1 cellular context compared by ENCODE assay signal in the genomic region with DNA sequence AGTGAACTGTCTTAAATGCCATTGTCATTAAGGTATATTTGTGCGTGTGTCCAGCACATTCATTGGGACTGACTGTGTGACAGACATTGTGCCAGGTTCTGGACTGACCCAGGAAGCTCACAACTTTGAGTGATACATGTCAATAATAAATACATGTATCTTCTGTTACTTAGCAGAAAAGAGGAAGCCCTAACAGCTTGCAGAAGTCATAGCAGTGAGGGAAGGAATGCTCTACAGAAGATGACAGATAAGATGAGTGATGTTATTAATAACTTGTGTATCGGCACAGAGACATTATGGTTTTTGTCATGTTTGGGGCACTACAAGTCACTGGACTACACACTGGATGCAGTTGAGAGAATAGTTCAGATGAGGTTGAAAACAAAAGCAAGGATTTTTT.
A peak's percentile ranks its signal among the peaks of the same experiment; 100 is the strongest.
TF ChIP-seq lines count a peak whose summit lies in the region.

No MANE protein-coding gene starts in this region.

TF ChIP-seq in GM12878, 131 proteins besides CTCF, POLR2A, EP300 and RAD21:
- TF ChIP-seq SUPT20H (IDR thresholded peaks at IDR 0.05; ENCODE audit: borderline replicate concordance, control insufficient read depth, low read depth, low read length) (no peak), NFYA (IDR thresholded peaks at IDR 0.05; ENCODE audit: borderline replicate concordance, low read depth, low read length) (no peak), NFXL1 (IDR thresholded peaks at IDR 0.05; ENCODE audit: borderline replicate concordance) (no peak), HDGF (IDR thresholded peaks at IDR 0.05) (no peak), LARP7 (IDR thresholded peaks at IDR 0.05) (no peak), SMC3 (IDR thresholded peaks at IDR 0.05; ENCODE audit: borderline replicate concordance, low read length) (no peak), ZBED1 (IDR thresholded peaks at IDR 0.05; ENCODE audit: borderline replicate concordance) (no peak), SPI1 (IDR thresholded peaks at IDR 0.05; ENCODE audit: borderline replicate concordance, insufficient read depth, low read depth, low read length) (peak; percentile 68; the same call in 1 of the 2 replicates)
- TF ChIP-seq, protein P1, sequence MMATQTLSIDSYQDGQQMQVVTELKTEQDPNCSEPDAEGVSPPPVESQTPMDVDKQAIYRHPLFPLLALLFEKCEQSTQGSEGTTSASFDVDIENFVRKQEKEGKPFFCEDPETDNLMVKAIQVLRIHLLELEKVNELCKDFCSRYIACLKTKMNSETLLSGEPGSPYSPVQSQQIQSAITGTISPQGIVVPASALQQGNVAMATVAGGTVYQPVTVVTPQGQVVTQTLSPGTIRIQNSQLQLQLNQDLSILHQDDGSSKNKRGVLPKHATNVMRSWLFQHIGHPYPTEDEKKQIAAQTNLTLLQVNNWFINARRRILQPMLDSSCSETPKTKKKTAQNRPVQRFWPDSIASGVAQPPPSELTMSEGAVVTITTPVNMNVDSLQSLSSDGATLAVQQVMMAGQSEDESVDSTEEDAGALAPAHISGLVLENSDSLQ (IDR thresholded peaks at IDR 0.05): peak; percentile 39; the same call in 1 of the 2 replicates
- TF ChIP-seq, protein P2, sequence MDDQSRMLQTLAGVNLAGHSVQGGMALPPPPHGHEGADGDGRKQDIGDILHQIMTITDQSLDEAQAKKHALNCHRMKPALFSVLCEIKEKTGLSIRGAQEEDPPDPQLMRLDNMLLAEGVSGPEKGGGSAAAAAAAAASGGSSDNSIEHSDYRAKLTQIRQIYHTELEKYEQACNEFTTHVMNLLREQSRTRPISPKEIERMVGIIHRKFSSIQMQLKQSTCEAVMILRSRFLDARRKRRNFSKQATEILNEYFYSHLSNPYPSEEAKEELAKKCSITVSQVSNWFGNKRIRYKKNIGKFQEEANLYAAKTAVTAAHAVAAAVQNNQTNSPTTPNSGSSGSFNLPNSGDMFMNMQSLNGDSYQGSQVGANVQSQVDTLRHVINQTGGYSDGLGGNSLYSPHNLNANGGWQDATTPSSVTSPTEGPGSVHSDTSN (IDR thresholded peaks at IDR 0.05; ENCODE audit: insufficient replicate concordance, low read depth, low read length): no peak
- TF ChIP-seq, protein P3, sequence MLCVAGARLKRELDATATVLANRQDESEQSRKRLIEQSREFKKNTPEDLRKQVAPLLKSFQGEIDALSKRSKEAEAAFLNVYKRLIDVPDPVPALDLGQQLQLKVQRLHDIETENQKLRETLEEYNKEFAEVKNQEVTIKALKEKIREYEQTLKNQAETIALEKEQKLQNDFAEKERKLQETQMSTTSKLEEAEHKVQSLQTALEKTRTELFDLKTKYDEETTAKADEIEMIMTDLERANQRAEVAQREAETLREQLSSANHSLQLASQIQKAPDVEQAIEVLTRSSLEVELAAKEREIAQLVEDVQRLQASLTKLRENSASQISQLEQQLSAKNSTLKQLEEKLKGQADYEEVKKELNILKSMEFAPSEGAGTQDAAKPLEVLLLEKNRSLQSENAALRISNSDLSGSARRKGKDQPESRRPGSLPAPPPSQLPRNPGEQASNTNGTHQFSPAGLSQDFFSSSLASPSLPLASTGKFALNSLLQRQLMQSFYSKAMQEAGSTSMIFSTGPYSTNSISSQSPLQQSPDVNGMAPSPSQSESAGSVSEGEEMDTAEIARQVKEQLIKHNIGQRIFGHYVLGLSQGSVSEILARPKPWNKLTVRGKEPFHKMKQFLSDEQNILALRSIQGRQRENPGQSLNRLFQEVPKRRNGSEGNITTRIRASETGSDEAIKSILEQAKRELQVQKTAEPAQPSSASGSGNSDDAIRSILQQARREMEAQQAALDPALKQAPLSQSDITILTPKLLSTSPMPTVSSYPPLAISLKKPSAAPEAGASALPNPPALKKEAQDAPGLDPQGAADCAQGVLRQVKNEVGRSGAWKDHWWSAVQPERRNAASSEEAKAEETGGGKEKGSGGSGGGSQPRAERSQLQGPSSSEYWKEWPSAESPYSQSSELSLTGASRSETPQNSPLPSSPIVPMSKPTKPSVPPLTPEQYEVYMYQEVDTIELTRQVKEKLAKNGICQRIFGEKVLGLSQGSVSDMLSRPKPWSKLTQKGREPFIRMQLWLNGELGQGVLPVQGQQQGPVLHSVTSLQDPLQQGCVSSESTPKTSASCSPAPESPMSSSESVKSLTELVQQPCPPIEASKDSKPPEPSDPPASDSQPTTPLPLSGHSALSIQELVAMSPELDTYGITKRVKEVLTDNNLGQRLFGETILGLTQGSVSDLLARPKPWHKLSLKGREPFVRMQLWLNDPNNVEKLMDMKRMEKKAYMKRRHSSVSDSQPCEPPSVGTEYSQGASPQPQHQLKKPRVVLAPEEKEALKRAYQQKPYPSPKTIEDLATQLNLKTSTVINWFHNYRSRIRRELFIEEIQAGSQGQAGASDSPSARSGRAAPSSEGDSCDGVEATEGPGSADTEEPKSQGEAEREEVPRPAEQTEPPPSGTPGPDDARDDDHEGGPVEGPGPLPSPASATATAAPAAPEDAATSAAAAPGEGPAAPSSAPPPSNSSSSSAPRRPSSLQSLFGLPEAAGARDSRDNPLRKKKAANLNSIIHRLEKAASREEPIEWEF (IDR thresholded peaks at IDR 0.05; ENCODE audit: insufficient replicate concordance, low read depth, low read length): no peak
TF ChIP-seq in GM12878: peak in this region for 2.
